ENCODE assay signal across 19 cellular contexts in genomic region chr1:192170196-192170984, GRCh38. TPM values are rescaled to one million over a fixed set of nuclear protein-coding genes. Genes with fewer than 3 reads are reported as not detected.
DNase-seq lines count a peak whose midpoint lies in the region; ATAC-seq and TF ChIP-seq lines count a peak whose summit lies in the region.
"Had no signal": no experiment of that assay in that cellular context is flagged by ENCODE, and none has a peak within 500 bp of the region (broad histone marks: within the 10 kb centered on the region; RNA-seq: fewer than 3 reads in every experiment).

No MANE protein-coding gene starts in this region.

- H3K36me3 ChIP-seq in IMR-90 (ENCODE audit: control insufficient read depth, insufficient read depth, low read length) (no peaks in the 10 kb centered on the region), SU-DHL-6 (ENCODE audit: low read length) (no peaks in the 10 kb centered on the region), neutrophil (peaks cover 27% of the 10 kb centered on the region), tibial nerve (no peaks in the 10 kb centered on the region)
- H3K36me3 ChIP-seq: esophagus squamous epithelium, transverse colon had no signal

- peak overlapping the region; percentile 78 for H2AFZ ChIP-seq in IMR-90 (replicated peaks; ENCODE audit: low read length, poor library complexity)
- H2AFZ ChIP-seq in SU-DHL-6 (ENCODE audit: low read depth, low read length, severe bottlenecking): peak overlapping the region; percentile 63
- H2AFZ ChIP-seq: parathyroid adenoma had no signal

- H3K23ac ChIP-seq in IMR-90 (ENCODE audit: low read depth, low read length): no peak overlapping the region

- H3K4ac ChIP-seq in IMR-90 (ENCODE audit: low read depth, low read length): peak overlapping the region; percentile 12

- H4K20me1 ChIP-seq in IMR-90 (ENCODE audit: insufficient read depth, low read length): no peaks in the 10 kb centered on the region
- H4K20me1 ChIP-seq in SU-DHL-6 (ENCODE audit: low read depth, low read length): no peaks in the 10 kb centered on the region

- H3K18ac ChIP-seq in IMR-90 (ENCODE audit: low read depth, low read length): peak overlapping the region; percentile 28; the same call in 1 of the 2 replicates

- H3K27me3 ChIP-seq in IMR-90 (ENCODE audit: control insufficient read depth, insufficient read depth, low read length) (no peaks in the 10 kb centered on the region), SU-DHL-6 (ENCODE audit: low read length) (no peaks in the 10 kb centered on the region), neutrophil (no peaks in the 10 kb centered on the region), tibial nerve (no peaks in the 10 kb centered on the region)
- H3K27me3 ChIP-seq: esophagus squamous epithelium, transverse colon had no signal

- DNase-seq in IMR-90 (peak; percentile 12), foreskin melanocyte (peak; percentile 25), tibial nerve (ENCODE audit: low spot score in 2 of 2) (no peak)
- DNase-seq: activated naive CD4-positive, alpha-beta T cell treated with anti-CD3 and anti-CD28 coated beads for 36 hours; cortex of kidney; esophagus squamous epithelium; HFFc6; islet precursor cell; NCI-H446; SHP77 treated with DMSO at 0.1 percent for 48 hours; T-helper 2 cell; transverse colon had no signal

- peak overlapping the region; percentile 43; the same call in 1 of the 2 replicates for H2AK5ac ChIP-seq in IMR-90 (ENCODE audit: low read depth, low read length)

- peaks cover 4% of the 10 kb centered on the region for H3K9me1 ChIP-seq in IMR-90 (ENCODE audit: insufficient read depth, low read length)

- H4K5ac ChIP-seq in IMR-90 (ENCODE audit: low read depth, low read length): peak overlapping the region; percentile 63; the same call in 1 of the 2 replicates

- no peak for TF ChIP-seq RAD21 in IMR-90 (IDR thresholded peaks at IDR 0.05; ENCODE audit: low read length)

- H3K9ac ChIP-seq in IMR-90 (ENCODE audit: low read depth, low read length) (no peak overlapping the region), SU-DHL-6 (ENCODE audit: low read length) (no peak overlapping the region)
- H3K9ac ChIP-seq: parathyroid adenoma had no signal

- no TSS peak for BruUV-seq in IMR-90 (replicated peaks; lab: Mats Ljungman, UMichigan)

- no peak for TF ChIP-seq CTCF in IMR-90 (conservative IDR thresholded peaks at IDR 0.05; ENCODE audit: low read depth, low read length)
- no peak for TF ChIP-seq CTCF in SU-DHL-6 (IDR thresholded peaks at IDR 0.05; ENCODE audit: insufficient read depth, low read length, poor library complexity, severe bottlenecking)
- no peak for TF ChIP-seq CTCF in neutrophil (IDR thresholded peaks at IDR 0.05)
- no peak for TF ChIP-seq CTCF in tibial nerve (IDR thresholded peaks at IDR 0.05)

- TF ChIP-seq EP300 in tibial nerve (IDR thresholded peaks at IDR 0.05): no peak

- no peak overlapping the region for H3K56ac ChIP-seq in IMR-90 (ENCODE audit: extremely low read depth, insufficient read depth, low read length)

- no peaks in the 10 kb centered on the region for H3K79me1 ChIP-seq in IMR-90 (ENCODE audit: low read depth in 1 of 2, low read length in 2 of 2)

- H3F3A ChIP-seq in SU-DHL-6 (ENCODE audit: insufficient read depth): peaks cover 10% of the 10 kb centered on the region

- H3K9me2 ChIP-seq in SU-DHL-6 (replicated peaks; ENCODE audit: insufficient read depth, low read length): no peaks in the 10 kb centered on the region

- H3K9me3 ChIP-seq in IMR-90 (ENCODE audit: control insufficient read depth, insufficient read depth, low read length) (no peaks in the 10 kb centered on the region), SU-DHL-6 (ENCODE audit: insufficient read depth, low read length) (no peaks in the 10 kb centered on the region), neutrophil (no peaks in the 10 kb centered on the region), tibial nerve (no peaks in the 10 kb centered on the region)
- H3K9me3 ChIP-seq: esophagus squamous epithelium, transverse colon had no signal

- H3K27ac ChIP-seq in IMR-90 (ENCODE audit: insufficient read depth, low read length) (no peak overlapping the region), SU-DHL-6 (ENCODE audit: low read depth, low read length) (no peak overlapping the region), neutrophil (peak overlapping the region; percentile 78), tibial nerve (no peak overlapping the region)
- H3K27ac ChIP-seq: esophagus squamous epithelium, parathyroid adenoma, transverse colon had no signal

- POLR2A ChIA-PET in IMR-90 (lab: Charles Lee; ENCODE audit: unreplicated experiment): no interaction called here

- H3K4me1 ChIP-seq in IMR-90 (ENCODE audit: control insufficient read depth, insufficient read depth, low read length): peaks cover 2% of the 10 kb centered on the region; the same call in 1 of the 2 replicates
- H3K4me1 ChIP-seq in neutrophil (ENCODE audit: control insufficient read depth in 1 of 2, insufficient read depth in 1 of 2, low read depth in 1 of 2, low read length in 1 of 2): peaks cover 62 to 92% of the 10 kb centered on the region in 2 experiments
- H3K4me1 ChIP-seq in tibial nerve: peaks cover 0 to 25% (median 0%) of the 10 kb centered on the region in 4 donors
- H3K4me1 ChIP-seq: parathyroid adenoma, transverse colon had no signal

- intact Hi-C loops in IMR-90 (cut with micrococcal nuclease): no loop called here

- H3K79me2 ChIP-seq in SU-DHL-6 (ENCODE audit: insufficient read depth, low read length): no peaks in the 10 kb centered on the region
- H3K79me2 ChIP-seq: parathyroid adenoma had no signal

- peak overlapping the region; percentile 65; the same call in 1 of the 2 replicates for H2BK20ac ChIP-seq in IMR-90 (ENCODE audit: low read depth, low read length)

- H2BK120ac ChIP-seq in IMR-90 (ENCODE audit: low read depth, low read length): peak overlapping the region; percentile 77

- CTCF ChIA-PET in IMR-90 (lab: Yijun Ruan, JAX): interaction anchor here (1.5 kb wide), 1 partner anchor 10 kb away, joined by 5 read pairs; no protein-coding TSS in a partner anchor

- ATAC-seq in IMR-90 (ENCODE audit: low read depth) (no peak), GM19035 (IDR thresholded peaks at IDR 0.05; ENCODE audit: unreplicated experiment) (no peak), GM19467 (IDR thresholded peaks at IDR 0.05; ENCODE audit: unreplicated experiment) (no peak), HG03520 (IDR thresholded peaks at IDR 0.05; ENCODE audit: unreplicated experiment) (no peak)

- peak overlapping the region; percentile 57; the same call in 2 of the 3 replicates for H2BK15ac ChIP-seq in IMR-90 (ENCODE audit: low read depth, low read length)

- peak overlapping the region; percentile 20 to 80; a peak in 2 of 4 replicates for H4K8ac ChIP-seq in IMR-90 (ENCODE audit: low read depth in 2 of 2, low read length in 2 of 2)

- H2BK5ac ChIP-seq in IMR-90 (ENCODE audit: low read depth, low read length, poor library complexity, severe bottlenecking): peak overlapping the region; percentile 38

- peak overlapping the region; percentile 19; the same call in 1 of the 2 replicates for H3K14ac ChIP-seq in IMR-90 (replicated peaks; ENCODE audit: low read depth, low read length)

- peak overlapping the region; percentile 51; the same call in 1 of the 2 replicates for H4K91ac ChIP-seq in IMR-90 (ENCODE audit: insufficient read depth, low read depth, low read length)

- WGBS in IMR-90 (ENCODE audit: extremely low coverage in 2 of 2, insufficient read length in 1 of 2), 2 experiments: 83% methylated on average over 1 of the region's 6 CpGs; no CpG with 5 or more reads in 1 of the 2 experiments
- WGBS in tibial nerve, 2 donors: 27 to 30% methylated on average over 6 of the region's 6 CpGs

- H3K4me3 ChIP-seq in IMR-90 (ENCODE audit: insufficient read depth, low read depth, low read length) (no peak overlapping the region), SU-DHL-6 (ENCODE audit: insufficient read depth, low read length, poor library complexity, severe bottlenecking) (no peak overlapping the region), neutrophil (ENCODE audit: low read depth in 1 of 2, low read length in 1 of 2) (peak overlapping the region in 1 of 2 experiments; percentile 0), tibial nerve (no peak overlapping the region)
- H3K4me3 ChIP-seq: esophagus squamous epithelium, transverse colon had no signal

- in situ Hi-C loops in IMR-90 (cut with MboI; ENCODE audit: low sequenced_read_pairs): no loop called here

- TF ChIP-seq POLR2A in IMR-90 (IDR thresholded peaks at IDR 0.05; ENCODE audit: low read depth, low read length): no peak
- TF ChIP-seq POLR2A in tibial nerve (IDR thresholded peaks at IDR 0.05): no peak

- no peak overlapping the region for H2AK9ac ChIP-seq in IMR-90 (replicated peaks; ENCODE audit: low read depth, low read length, poor library complexity)

- dilution Hi-C loops in IMR-90 (cut with HindIII; ENCODE audit: low sequenced_read_pairs, unreplicated experiment): no loop called here

- no peak overlapping the region for H3K4me2 ChIP-seq in IMR-90 (ENCODE audit: low read depth, low read length)
- no peak overlapping the region for H3K4me2 ChIP-seq in SU-DHL-6 (ENCODE audit: low read depth, low read length, poor library complexity, severe bottlenecking)

TF ChIP-seq in IMR-90, 13 proteins besides CTCF, POLR2A, EP300 and RAD21:
- TF ChIP-seq FOS (IDR thresholded peaks at IDR 0.05; ENCODE audit: low read depth, low read length) (no peak), RFX5 (IDR thresholded peaks at IDR 0.05; ENCODE audit: low read depth, low read length) (no peak), NFE2L2 (IDR thresholded peaks at IDR 0.05; ENCODE audit: low read depth, low read length) (no peak), BHLHE40 (IDR thresholded peaks at IDR 0.05; ENCODE audit: low read depth, low read length) (no peak), MAFK (IDR thresholded peaks at IDR 0.05; ENCODE audit: low read depth, low read length) (no peak), RCOR1 (IDR thresholded peaks at IDR 0.05; ENCODE audit: insufficient replicate concordance, low read length) (no peak), CEBPB (IDR thresholded peaks at IDR 0.05; ENCODE audit: low read depth, low read length) (no peak)

RNA-seq across cellular contexts. Expression of gene RGS18, which starts 12.1 kb away (rescaled TPM):
- under 0.01 and 0.18 TPM in 2 replicates for total RNA-seq in IMR-90 (2012; rRNA removed)
- polyA plus RNA-seq in IMR-90 (2012; rRNA removed): 0.09 TPM in 1 of 2 replicates, not detected in the other
- not detected in 2 replicates for polyA plus RNA-seq in IMR-90 (2012; cell fraction: cytosol; rRNA removed)
- 0.06 TPM in 1 of 2 replicates, not detected in the other for polyA plus RNA-seq in IMR-90 (2012; cell fraction: nucleus; rRNA removed; ENCODE audit: low replicate concordance)
- total RNA-seq in tibial nerve: 1 to 10 TPM in 2 of 4 donors, under 1 TPM in 2; 0.42 to 7.2 (median 3.3) TPM
- total RNA-seq: activated naive CD4-positive, alpha-beta T cell treated with anti-CD3 and anti-CD28 coated beads for 36 hours; B cell; HFFc6 had no signal

Comparison
In these comparisons a context has a peak if more than half of its experiments do, and no peak if none do; other contexts are left out.
1. DNase-seq: peak in IMR-90 (single experiment) and foreskin melanocyte (single experiment); none in tibial nerve (0 of 2).